ENCODE assay signal across 9 cellular contexts in the genomic region with DNA sequence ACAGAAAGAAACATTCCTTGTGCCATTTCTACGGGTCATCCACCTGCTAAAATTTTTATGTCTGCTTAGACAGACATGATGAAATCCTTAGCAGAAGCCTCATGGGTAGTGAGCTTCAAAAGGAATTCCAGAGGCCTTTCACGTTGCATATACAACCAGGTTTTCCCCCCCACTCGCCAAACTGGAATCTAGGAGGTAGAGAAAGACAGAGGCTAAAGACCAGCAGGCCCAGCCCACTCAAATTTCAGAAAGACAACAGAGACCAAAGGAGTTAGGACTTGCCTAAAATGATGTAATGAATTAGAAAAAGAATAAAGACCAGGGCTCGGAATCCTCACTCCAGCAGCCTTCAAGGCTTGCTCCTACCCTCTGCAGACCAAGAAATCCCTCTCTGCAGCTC. TPM values are rescaled to one million over a fixed set of nuclear protein-coding genes. Genes with fewer than 3 reads are reported as not detected.
DNase-seq lines count a peak whose midpoint lies in the region; ATAC-seq and TF ChIP-seq lines count a peak whose summit lies in the region.
"Had no signal": no experiment of that assay in that cellular context is flagged by ENCODE, and none has a peak within 500 bp of the region (broad histone marks: within the 10 kb centered on the region; RNA-seq: fewer than 3 reads in every experiment).

No MANE protein-coding gene starts in this region.

- peak overlapping the region; percentile 98 to 99 for H3K27ac ChIP-seq in left lung

- peaks cover 67 to 97% of the 10 kb centered on the region in 2 donors for H3K4me1 ChIP-seq in left lung

- peak overlapping the region; percentile 92 to 99 (median 97) for H3K27ac Mint-ChIP-seq in IgD-negative memory B cell
- H3K27ac Mint-ChIP-seq in activated naive CD8-positive, alpha-beta T cell treated with anti-CD3 and anti-CD28 coated beads for 36 hours, result peak overlapping the region; percentile 92
- peak overlapping the region; percentile 71 to 93 for H3K27ac Mint-ChIP-seq in stimulated activated naive CD8-positive, alpha-beta T cell treated with anti-CD3 and anti-CD28 coated beads, Interleukin-15, amount 100 ng/mL, for 72 hours

- DNase-seq in activated naive CD8-positive, alpha-beta T cell treated with anti-CD3 and anti-CD28 coated beads for 36 hours, result no peak
- DNase-seq in left lung (no peak), COR-L47 (lab: John Stamatoyannopoulos, UW) (no peak)
- DNase-seq in stimulated activated naive CD8-positive, alpha-beta T cell treated with anti-CD3 and anti-CD28 coated beads, Interleukin-15, amount 100 ng/mL, for 72 hours, result no peak
- DNase-seq: activated CD8-positive, alpha-beta memory T cell treated with anti-CD3 and anti-CD28 coated beads, Interleukin-2, amount 50 U/mL, for 48 hours; NCI-H748 treated with DMSO at 0.1 percent for 48 hours had no signal

- H3K9me3 ChIP-seq in left lung, result no peaks in the 10 kb centered on the region

- H3K4me1 Mint-ChIP-seq in IgD-negative memory B cell, result peaks cover 69 to 86% (median 78%) of the 10 kb centered on the region in 3 donors
- peaks cover 82% of the 10 kb centered on the region for H3K4me1 Mint-ChIP-seq in activated naive CD8-positive, alpha-beta T cell treated with anti-CD3 and anti-CD28 coated beads for 36 hours
- H3K4me1 Mint-ChIP-seq in stimulated activated naive CD8-positive, alpha-beta T cell treated with anti-CD3 and anti-CD28 coated beads, Interleukin-15, amount 100 ng/mL, for 72 hours, result peaks cover 95% of the 10 kb centered on the region

- intact Hi-C loops in left lung (cut with DNase I), result no loop called here

- no peaks in the 10 kb centered on the region for H3K9me3 Mint-ChIP-seq in IgD-negative memory B cell
- peaks cover 3% of the 10 kb centered on the region for H3K9me3 Mint-ChIP-seq in activated naive CD8-positive, alpha-beta T cell treated with anti-CD3 and anti-CD28 coated beads for 36 hours
- no peaks in the 10 kb centered on the region for H3K9me3 Mint-ChIP-seq in stimulated activated naive CD8-positive, alpha-beta T cell treated with anti-CD3 and anti-CD28 coated beads, Interleukin-15, amount 100 ng/mL, for 72 hours

- H3K27me3 ChIP-seq in left lung, result no peaks in the 10 kb centered on the region

- peaks cover 11% of the 10 kb centered on the region for H3K36me3 Mint-ChIP-seq in IgD-negative memory B cell
- H3K36me3 Mint-ChIP-seq in activated naive CD8-positive, alpha-beta T cell treated with anti-CD3 and anti-CD28 coated beads for 36 hours, result peaks cover 10% of the 10 kb centered on the region

- H3K4me3 Mint-ChIP-seq in IgD-negative memory B cell, result peak overlapping the region; percentile 56 to 91 (median 90)
- no peak overlapping the region for H3K4me3 Mint-ChIP-seq in activated naive CD8-positive, alpha-beta T cell treated with anti-CD3 and anti-CD28 coated beads for 36 hours
- peak overlapping the region; percentile 57 to 84 for H3K4me3 Mint-ChIP-seq in stimulated activated naive CD8-positive, alpha-beta T cell treated with anti-CD3 and anti-CD28 coated beads, Interleukin-15, amount 100 ng/mL, for 72 hours

- no peaks in the 10 kb centered on the region for H3K27me3 Mint-ChIP-seq in IgD-negative memory B cell
- no peaks in the 10 kb centered on the region for H3K27me3 Mint-ChIP-seq in activated naive CD8-positive, alpha-beta T cell treated with anti-CD3 and anti-CD28 coated beads for 36 hours
- H3K27me3 Mint-ChIP-seq in stimulated activated naive CD8-positive, alpha-beta T cell treated with anti-CD3 and anti-CD28 coated beads, Interleukin-15, amount 100 ng/mL, for 72 hours, result no peaks in the 10 kb centered on the region

- peak overlapping the region in 1 of 2 donors; percentile 11 for H3K4me3 ChIP-seq in left lung

- ATAC-seq in left lung (no peak), HG03159 (IDR thresholded peaks at IDR 0.05; ENCODE audit: unreplicated experiment) (no peak), GM19328 (IDR thresholded peaks at IDR 0.05; ENCODE audit: unreplicated experiment) (no peak)
- no peak for ATAC-seq in stimulated activated naive CD8-positive, alpha-beta T cell treated with anti-CD3 and anti-CD28 coated beads, Interleukin-15, amount 100 ng/mL, for 72 hours

- TF ChIP-seq CTCF in left lung (IDR thresholded peaks at IDR 0.05), result no peak

- no peaks in the 10 kb centered on the region for H3K36me3 ChIP-seq in left lung

RNA-seq across cellular contexts. Expression of a gene that starts 9.2 kb away (rescaled TPM):
- polyA plus RNA-seq in IgD-negative memory B cell, result 55.1 TPM
- 10 to 100 TPM; 33.5 to 35.0 TPM for total RNA-seq in activated naive CD8-positive, alpha-beta T cell treated with anti-CD3 and anti-CD28 coated beads for 36 hours
- 100 to 1,000 TPM in 1 of 2 donors, 10 to 100 TPM in 1; 83.6 to 107 TPM for total RNA-seq in left lung
